ENCODE assay signal across 1 cellular context in genomic region chr16:18788828-18789514, GRCh38.
TF ChIP-seq lines count a peak whose summit lies in the region.

No MANE protein-coding gene starts in this region.

TF ChIP-seq in K562, 482 proteins besides CTCF, POLR2A, EP300 and RAD21 (continued from another document):
- TF ChIP-seq CHAMP1 (IDR thresholded peaks at IDR 0.05) (no peak), CHD1 (IDR thresholded peaks at IDR 0.05; ENCODE audit: low read length) (peak; percentile 70), KAT7 (CRISPR knock-in tag; IDR thresholded peaks at IDR 0.05; ENCODE audit: borderline replicate concordance) (0 out of 2 replicates have a peak, but pooled peaks have one; percentile 47), ZNF586 (CRISPR knock-in tag; conservative IDR thresholded peaks at IDR 0.05) (no peak), NFE2L1 (tag; IDR thresholded peaks at IDR 0.05; ENCODE audit: borderline replicate concordance, low read depth) (no peak), ETV1 (tag; conservative IDR thresholded peaks at IDR 0.05; ENCODE audit: low read depth) (0 out of 2 replicates have a peak, but pooled peaks have one; percentile 24), BCLAF1 (IDR thresholded peaks at IDR 0.05; ENCODE audit: borderline replicate concordance in 1 of 2, control insufficient read depth in 1 of 2, low read depth in 2 of 2, low read length in 1 of 2) (no peak), LCOR (CRISPR knock-in tag; IDR thresholded peaks at IDR 0.05) (0 out of 2 replicates have a peak, but pooled peaks have one; percentile 5), MNT (conservative IDR thresholded peaks at IDR 0.05) (0 out of 4 replicates have a peak, but pooled peaks of 1 of the 2 experiments have one; percentile 22), TOE1 (IDR thresholded peaks at IDR 0.05; ENCODE audit: borderline replicate concordance) (no peak), TOE1 (CRISPR knock-in tag; IDR thresholded peaks at IDR 0.05; ENCODE audit: borderline replicate concordance, low read depth) (0 out of 2 replicates have a peak, but pooled peaks have one; percentile 30), ZNF699 (CRISPR knock-in tag; IDR thresholded peaks at IDR 0.05; ENCODE audit: insufficient replicate concordance) (no peak), TFAP4 (CRISPR knock-in tag; IDR thresholded peaks at IDR 0.05; ENCODE audit: borderline replicate concordance) (0 out of 2 replicates have a peak, but pooled peaks have one; percentile 11), ATF3 (IDR thresholded peaks at IDR 0.05) (no peak), ATF3 (CRISPR knock-in tag; conservative IDR thresholded peaks at IDR 0.05) (0 out of 2 replicates have a peak, but pooled peaks have one; percentile 66), GABPB1 (CRISPR knock-in tag; IDR thresholded peaks at IDR 0.05) (0 out of 2 replicates have a peak, but pooled peaks have one; percentile 29), STAT6 (CRISPR knock-in tag; IDR thresholded peaks at IDR 0.05) (0 out of 2 replicates have a peak, but pooled peaks have one; percentile 20), ETV5 (CRISPR knock-in tag; IDR thresholded peaks at IDR 0.05; ENCODE audit: low read depth) (0 out of 2 replicates have a peak, but pooled peaks have one; percentile 11)
